In the genomic region with DNA sequence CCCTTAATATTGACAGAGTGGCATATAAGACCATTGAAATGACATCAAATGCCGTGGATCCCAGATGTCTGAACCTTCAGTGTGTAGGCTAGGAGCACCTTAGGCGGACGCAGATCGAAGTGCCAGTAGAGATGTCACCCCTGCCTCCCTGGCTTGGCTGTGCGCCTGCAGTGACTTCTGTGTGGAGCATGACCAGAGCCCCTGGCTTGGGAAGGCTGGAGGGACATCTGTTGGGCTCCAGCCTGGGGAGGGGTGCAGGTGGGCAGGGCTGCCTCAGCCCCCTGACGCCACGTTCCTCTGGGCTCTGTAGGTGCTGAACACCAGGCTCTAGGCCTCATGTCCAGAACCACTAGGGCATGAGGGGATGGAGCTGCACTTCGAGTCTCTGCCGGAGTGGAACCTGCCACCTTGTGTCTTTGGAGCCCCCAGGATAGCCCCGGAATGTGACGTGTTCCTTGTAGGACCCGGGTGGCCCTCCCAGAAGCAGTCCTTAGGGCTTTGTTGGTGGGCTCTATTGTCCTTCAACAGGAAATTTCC, we compare ENCODE assay signal across 25 cellular contexts.
DNase-seq lines count a peak whose midpoint lies in the region; TF ChIP-seq lines count a peak whose summit lies in the region.
"Had no signal": no experiment of that assay in that cellular context is flagged by ENCODE, and none has a peak within 500 bp of the region (broad histone marks: within the 10 kb centered on the region; RNA-seq: fewer than 3 reads in every experiment).

No MANE protein-coding gene starts in this region.

- H2BK12ac ChIP-seq in neuronal stem cell (ENCODE audit: low read length): no peak overlapping the region

- no peak overlapping the region for H3K4me3 Mint-ChIP-seq in activated CD4-positive, alpha-beta T cell treated with anti-CD3 and anti-CD28 coated beads, Interleukin-2, amount 10 ng/mL, durations not matched to agents 24 days and 14 days
- H3K4me3 Mint-ChIP-seq: CD14-positive monocyte; CD4-positive, alpha-beta T cell; CD8-positive, alpha-beta memory T cell; GM23338; HFFc6 had no signal

- no peaks in the 10 kb centered on the region for H4K20me1 ChIP-seq in hepatocyte (ENCODE audit: insufficient read depth, poor library complexity, severe bottlenecking)

- intact Hi-C loops in activated CD4-positive, alpha-beta T cell treated with anti-CD3 and anti-CD28 coated beads, Interleukin-2, amount 10 ng/mL, durations not matched to agents 24 days and 14 days (cut with micrococcal nuclease): no loop called here
- intact Hi-C loops in sigmoid colon (cut with DNase I): no loop called here

- no peak overlapping the region for H4K91ac ChIP-seq in neuronal stem cell (ENCODE audit: low read depth, low read length, poor library complexity)

- H3K79me1 ChIP-seq in neuronal stem cell (ENCODE audit: low read depth, low read length): no peaks in the 10 kb centered on the region

- H3K9me2 ChIP-seq in hepatocyte (replicated peaks; ENCODE audit: insufficient read depth): no peaks in the 10 kb centered on the region

- H3K14ac ChIP-seq in neuronal stem cell (ENCODE audit: low read length): no peak overlapping the region

- no peak overlapping the region for H3K27ac Mint-ChIP-seq in activated CD4-positive, alpha-beta T cell treated with anti-CD3 and anti-CD28 coated beads, Interleukin-2, amount 10 ng/mL, durations not matched to agents 24 days and 14 days
- H3K27ac Mint-ChIP-seq: CD4-positive, alpha-beta T cell; GM23338; HFFc6 had no signal

- TF ChIP-seq EP300 in sigmoid colon (IDR thresholded peaks at IDR 0.05): no peak

- peaks cover 0 to 2% of the 10 kb centered on the region in 2 donors for H3K9me3 ChIP-seq in neuronal stem cell (replicated peaks in 1 of 2; ENCODE audit: control insufficient read depth in 2 of 2, insufficient read depth in 1 of 2, low read depth in 1 of 2, low read length in 2 of 2)
- no peaks in the 10 kb centered on the region for H3K9me3 ChIP-seq in sigmoid colon
- no peaks in the 10 kb centered on the region for H3K9me3 ChIP-seq in hepatocyte (ENCODE audit: low read depth)
- H3K9me3 ChIP-seq: A549; BE2C; BLaER1 treated with 17β-estradiol and CSF1 and Interleukin-3, amounts not matched to agents 10 nM and 100 nM; HAP-1 had no signal

- H3K18ac ChIP-seq in neuronal stem cell (ENCODE audit: low read length): peak overlapping the region; percentile 9

- TF ChIP-seq POLR2A in sigmoid colon (IDR thresholded peaks at IDR 0.05): no peak

- no peaks in the 10 kb centered on the region for H3K9me3 Mint-ChIP-seq in activated CD4-positive, alpha-beta T cell treated with anti-CD3 and anti-CD28 coated beads, Interleukin-2, amount 10 ng/mL, durations not matched to agents 24 days and 14 days
- H3K9me3 Mint-ChIP-seq: CD14-positive monocyte; CD4-positive, alpha-beta T cell; CD8-positive, alpha-beta memory T cell; GM23338; HFFc6 had no signal

- no peak for TF ChIP-seq CTCF in coronary artery (IDR thresholded peaks at IDR 0.05)
- TF ChIP-seq CTCF in sigmoid colon (IDR thresholded peaks at IDR 0.05): no peak
- TF ChIP-seq CTCF in hepatocyte (IDR thresholded peaks at IDR 0.05; ENCODE audit: poor library complexity): no peak

- no peak overlapping the region for H3K23ac ChIP-seq in neuronal stem cell (ENCODE audit: low read depth, low read length, poor library complexity)

- no peak overlapping the region for H2BK15ac ChIP-seq in neuronal stem cell (ENCODE audit: low read length)

- H4K8ac ChIP-seq in neuronal stem cell (ENCODE audit: low read depth, low read length): no peak overlapping the region

- H3K4me1 Mint-ChIP-seq in activated CD4-positive, alpha-beta T cell treated with anti-CD3 and anti-CD28 coated beads, Interleukin-2, amount 10 ng/mL, durations not matched to agents 24 days and 14 days: no peaks in the 10 kb centered on the region
- H3K4me1 Mint-ChIP-seq: CD14-positive monocyte; CD8-positive, alpha-beta memory T cell had no signal

- no peak overlapping the region for H3K4ac ChIP-seq in neuronal stem cell (ENCODE audit: low read length)

- H2BK120ac ChIP-seq in neuronal stem cell (ENCODE audit: low read depth, low read length): no peak overlapping the region

- H2BK5ac ChIP-seq in neuronal stem cell (ENCODE audit: low read length): no peak overlapping the region

- H3K27ac ChIP-seq in coronary artery (no peak overlapping the region), neuronal stem cell (replicated peaks; ENCODE audit: low read length) (no peak overlapping the region), sigmoid colon (no peak overlapping the region), hepatocyte (no peak overlapping the region)
- H3K27ac ChIP-seq: 22Rv1; A549; BLaER1 treated with 17β-estradiol and CSF1 and Interleukin-3, amounts not matched to agents 10 nM and 100 nM had no signal

- no peaks in the 10 kb centered on the region for H3K36me3 ChIP-seq in neuronal stem cell (replicated peaks in 1 of 2; ENCODE audit: control insufficient read depth in 2 of 2, insufficient read depth in 2 of 2, low read length in 2 of 2)
- peaks cover 16 to 81% (median 37%) of the 10 kb centered on the region in 4 donors for H3K36me3 ChIP-seq in sigmoid colon
- H3K36me3 ChIP-seq in hepatocyte (replicated peaks; ENCODE audit: insufficient read depth, low read depth): no peaks in the 10 kb centered on the region
- H3K36me3 ChIP-seq: HAP-1 had no signal

- DNase-seq in activated CD4-positive, alpha-beta T cell treated with anti-CD3 and anti-CD28 coated beads, Interleukin-2, amount 10 ng/mL, durations not matched to agents 24 days and 14 days: peak; percentile 34
- no peak for DNase-seq in activated CD4-positive, alpha-beta T cell treated with anti-CD3 and anti-CD28 coated beads, Interleukin-2, amount 50 U/mL, for 48 hours
- DNase-seq in coronary artery (ENCODE audit: low spot score) (peak; percentile 52), neuronal stem cell (ENCODE audit: low spot score) (no peak), sigmoid colon (peak; percentile 45), hepatocyte (ENCODE audit: low spot score) (no peak), A172 (ENCODE audit: low spot score) (no peak), NCI-H2029 treated with DMSO at 0.1 percent for 48 hours (lab: John Stamatoyannopoulos, UW) (no peak)
- DNase-seq: ACHN; AML-193; BE2C; CD4-positive, alpha-beta T cell; CD8-positive, alpha-beta memory T cell; DMS 273 treated with DMSO at 0.1 percent for 48 hours; DMS79; EL; GDM1; HFFc6 had no signal

- H3K4me2 ChIP-seq in neuronal stem cell (ENCODE audit: insufficient read depth, low read length, poor library complexity, severe bottlenecking): no peak overlapping the region
- H3K4me2 ChIP-seq in hepatocyte: no peak overlapping the region
- H3K4me2 ChIP-seq: A549; BLaER1 treated with 17β-estradiol and CSF1 and Interleukin-3, amounts not matched to agents 10 nM and 100 nM; GM23338 had no signal

- H3K9ac ChIP-seq in neuronal stem cell (ENCODE audit: low read depth, low read length, poor library complexity): no peak overlapping the region
- H3K9ac ChIP-seq: BLaER1 treated with 17β-estradiol and CSF1 and Interleukin-3, amounts not matched to agents 10 nM and 100 nM had no signal

- no peak overlapping the region for H2AFZ ChIP-seq in neuronal stem cell (ENCODE audit: low read length)
- no peak overlapping the region for H2AFZ ChIP-seq in hepatocyte
- H2AFZ ChIP-seq: GM23338 had no signal

- H3K27me3 ChIP-seq in neuronal stem cell (ENCODE audit: control insufficient read depth in 3 of 3, insufficient read depth in 3 of 3, low read depth in 1 of 3, low read length in 3 of 3): no peaks in the 10 kb centered on the region
- no peaks in the 10 kb centered on the region for H3K27me3 ChIP-seq in sigmoid colon
- no peaks in the 10 kb centered on the region for H3K27me3 ChIP-seq in hepatocyte
- H3K27me3 ChIP-seq: BE2C; BLaER1 treated with 17β-estradiol and CSF1 and Interleukin-3, amounts not matched to agents 10 nM and 100 nM had no signal

- H3K79me2 ChIP-seq in hepatocyte: no peaks in the 10 kb centered on the region

- H3K36me3 Mint-ChIP-seq in activated CD4-positive, alpha-beta T cell treated with anti-CD3 and anti-CD28 coated beads, Interleukin-2, amount 10 ng/mL, durations not matched to agents 24 days and 14 days (ENCODE audit: low read depth): peaks cover 18% of the 10 kb centered on the region

- no peak overlapping the region for H2AK5ac ChIP-seq in neuronal stem cell (ENCODE audit: low read depth, low read length)

- no peaks in the 10 kb centered on the region for H3K27me3 Mint-ChIP-seq in activated CD4-positive, alpha-beta T cell treated with anti-CD3 and anti-CD28 coated beads, Interleukin-2, amount 10 ng/mL, durations not matched to agents 24 days and 14 days
- H3K27me3 Mint-ChIP-seq: CD4-positive, alpha-beta T cell; CD8-positive, alpha-beta memory T cell had no signal

- WGBS in neuronal stem cell (ENCODE audit: extremely low coverage in 2 of 2, insufficient read length in 2 of 2, insufficient replicate concordance in 1 of 2), 2 donors: no CpG with 5 or more reads among the region's 12 CpGs
- 96% methylated on average over 12 of the region's 12 CpGs for WGBS in sigmoid colon, 2 donors
- WGBS in hepatocyte (ENCODE audit: low lambda C conversion rate, missing lambda C conversion rate): 96% methylated on average over 12 of the region's 12 CpGs

- H3K4me1 ChIP-seq in neuronal stem cell (ENCODE audit: control insufficient read depth in 2 of 2, insufficient read depth in 1 of 2, low read depth in 1 of 2, low read length in 2 of 2) (peaks cover 2 to 6% of the 10 kb centered on the region in 2 donors), sigmoid colon (no peaks in the 10 kb centered on the region), hepatocyte (ENCODE audit: insufficient read depth) (no peaks in the 10 kb centered on the region)
- H3K4me1 ChIP-seq: A549; BE2C; BLaER1 treated with 17β-estradiol and CSF1 and Interleukin-3, amounts not matched to agents 10 nM and 100 nM; HAP-1 had no signal

- H3K4me3 ChIP-seq in coronary artery (no peak overlapping the region), neuronal stem cell (ENCODE audit: low read length in 2 of 2) (no peak overlapping the region), sigmoid colon (no peak overlapping the region), hepatocyte (no peak overlapping the region)
- H3K4me3 ChIP-seq: A549; BLaER1 treated with 17β-estradiol and CSF1 and Interleukin-3, amounts not matched to agents 10 nM and 100 nM; GM12878; GM23338; HAP-1 had no signal

Comparison
In these comparisons a context has a peak if more than half of its experiments do, and no peak if none do; other contexts are left out.
1. DNase-seq: peak in activated CD4-positive, alpha-beta T cell treated with anti-CD3 and anti-CD28 coated beads, Interleukin-2, amount 10 ng/mL, durations not matched to agents 24 days and 14 days (single experiment), coronary artery (single experiment) and sigmoid colon (single experiment); none in activated CD4-positive, alpha-beta T cell treated with anti-CD3 and anti-CD28 coated beads, Interleukin-2, amount 50 U/mL, for 48 hours (0 of 2), neuronal stem cell (single experiment), hepatocyte (single experiment), A172 (single experiment) and NCI-H2029 treated with DMSO at 0.1 percent for 48 hours (single experiment).